ENCODE assay signal across 9 cellular contexts in the genomic region with DNA sequence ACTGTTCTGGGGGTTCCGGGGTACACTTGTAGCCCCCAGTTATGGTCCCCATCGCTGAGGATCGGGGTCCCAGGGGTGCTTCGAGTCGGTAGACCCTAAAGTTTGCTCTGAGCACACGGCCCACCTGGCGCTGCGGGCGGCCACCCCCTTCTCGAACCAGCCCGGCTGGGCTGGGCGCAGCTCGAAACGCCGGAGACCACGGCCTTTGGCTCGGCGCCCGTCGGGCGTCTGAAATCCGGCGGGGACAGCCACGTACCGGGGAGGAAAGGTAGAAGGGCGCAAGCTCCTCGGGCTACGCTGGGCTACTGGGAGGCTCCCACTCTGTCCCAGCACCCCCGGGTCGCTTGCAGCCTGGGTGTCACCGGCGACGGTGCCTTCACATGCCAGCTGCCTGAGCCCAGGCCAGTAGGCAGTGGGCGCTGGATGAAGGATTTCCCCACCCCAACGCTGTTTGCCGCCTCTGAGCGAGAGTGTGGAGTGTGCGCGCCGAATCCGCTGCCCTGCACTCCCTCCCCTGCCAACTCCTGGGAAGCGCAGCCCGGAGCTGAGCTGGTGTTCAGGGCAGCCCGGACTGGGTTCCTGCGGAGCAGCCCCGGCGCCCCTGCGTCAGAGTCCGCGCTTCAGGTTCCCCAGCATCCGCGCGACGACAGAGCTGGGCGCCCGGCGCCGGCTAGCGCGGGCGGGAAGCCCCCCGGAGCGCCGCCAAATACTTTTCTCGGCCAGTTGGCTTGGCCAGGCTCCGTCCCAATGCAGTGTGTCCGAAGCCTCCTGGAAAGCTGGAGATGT. TPM values are rescaled to one million over a fixed set of nuclear protein-coding genes. Genes with fewer than 3 reads are reported as not detected.
DNase-seq lines count a peak whose midpoint lies in the region; ATAC-seq and TF ChIP-seq lines count a peak whose summit lies in the region.
"Had no signal": no experiment of that assay in that cellular context is flagged by ENCODE, and none has a peak within 500 bp of the region (broad histone marks: within the 10 kb centered on the region; RNA-seq: fewer than 3 reads in every experiment).

No MANE protein-coding gene starts in this region.

- peaks cover 0 to 5% (median 0%) of the 10 kb centered on the region in 4 donors for H3K4me1 ChIP-seq in Peyer's patch

- H3K27ac Mint-ChIP-seq in stimulated activated effector memory CD8-positive, alpha-beta T cell treated with anti-CD3 and anti-CD28 coated beads, Interleukin-12 subunit alpha, Interleukin-12 subunit beta, amount 100 ng/mL, for 72 hours: no peak overlapping the region

- H3K27ac ChIP-seq in Peyer's patch: peak overlapping the region; percentile 9 to 84 (median 75)
- H3K27ac ChIP-seq: 22Rv1 had no signal

- peaks cover 35% of the 10 kb centered on the region for H3K4me1 Mint-ChIP-seq in stimulated activated effector memory CD8-positive, alpha-beta T cell treated with anti-CD3 and anti-CD28 coated beads, Interleukin-12 subunit alpha, Interleukin-12 subunit beta, amount 100 ng/mL, for 72 hours

- H3K9me3 ChIP-seq in Peyer's patch: peaks cover 0 to 3% (median 0%) of the 10 kb centered on the region in 4 donors

- TF ChIP-seq CTCF in Peyer's patch (IDR thresholded peaks at IDR 0.05): no peak

- no peaks in the 10 kb centered on the region for H3K36me3 ChIP-seq in Peyer's patch

- no peaks in the 10 kb centered on the region for H3K27me3 ChIP-seq in Peyer's patch

- ATAC-seq in stimulated activated effector memory CD8-positive, alpha-beta T cell treated with anti-CD3 and anti-CD28 coated beads, Interleukin-12 subunit alpha, Interleukin-12 subunit beta, amount 100 ng/mL, for 72 hours: peak; percentile 3
- ATAC-seq in GM21737 (IDR thresholded peaks at IDR 0.05; ENCODE audit: unreplicated experiment) (no peak), GM19351 (IDR thresholded peaks at IDR 0.05; ENCODE audit: unreplicated experiment) (no peak)

- H3K4me3 ChIP-seq in Peyer's patch: peak overlapping the region; percentile 39 to 63 (median 54)

- TF ChIP-seq POLR2A in Peyer's patch (IDR thresholded peaks at IDR 0.05): no peak

- DNase-seq in DMS 273 (lab: John Stamatoyannopoulos, UW; ENCODE audit: unreplicated experiment): peak; percentile 78
- DNase-seq in DMS 273 treated with DMSO at 0.1 percent for 48 hours (lab: John Stamatoyannopoulos, UW): no peak
- DNase-seq in Peyer's patch: no peak
- DNase-seq in cerebellar cortex (ENCODE audit: low spot score): peak; percentile 10
- peak; percentile 61 for DNase-seq in left kidney (ENCODE audit: low read depth, low spot score)
- DNase-seq in stimulated activated effector memory CD8-positive, alpha-beta T cell treated with anti-CD3 and anti-CD28 coated beads, Interleukin-12 subunit alpha, Interleukin-12 subunit beta, amount 100 ng/mL, for 72 hours (ENCODE audit: low spot score in 2 of 2): peak in 1 of 2 donors; percentile 56

- no peaks in the 10 kb centered on the region for H3K36me3 Mint-ChIP-seq in stimulated activated effector memory CD8-positive, alpha-beta T cell treated with anti-CD3 and anti-CD28 coated beads, Interleukin-12 subunit alpha, Interleukin-12 subunit beta, amount 100 ng/mL, for 72 hours

- peak overlapping the region; percentile 91 for H3K4me3 Mint-ChIP-seq in stimulated activated effector memory CD8-positive, alpha-beta T cell treated with anti-CD3 and anti-CD28 coated beads, Interleukin-12 subunit alpha, Interleukin-12 subunit beta, amount 100 ng/mL, for 72 hours

- no peaks in the 10 kb centered on the region for H3K9me3 Mint-ChIP-seq in stimulated activated effector memory CD8-positive, alpha-beta T cell treated with anti-CD3 and anti-CD28 coated beads, Interleukin-12 subunit alpha, Interleukin-12 subunit beta, amount 100 ng/mL, for 72 hours

RNA-seq across cellular contexts. Expression of gene MAMLD1, which starts 0.6 kb away (rescaled TPM):
- total RNA-seq in Peyer's patch: 1 to 10 TPM in 1 of 4 donors, under 1 TPM in 3; 0.38 to 2.5 (median 0.75) TPM

Comparison
In these comparisons a context has a peak if more than half of its experiments do, and no peak if none do; other contexts are left out.
1. DNase-seq: peak in DMS 273 (single experiment), cerebellar cortex (single experiment) and left kidney (single experiment); none in DMS 273 treated with DMSO at 0.1 percent for 48 hours (single experiment) and Peyer's patch (0 of 3).